17 cellular contexts compared by ENCODE assay signal in genomic region chr5:80987078-80987766, GRCh38. TPM values are rescaled to one million over a fixed set of nuclear protein-coding genes. Genes with fewer than 3 reads are reported as not detected.
DNase-seq lines count a peak whose midpoint lies in the region; ATAC-seq, FAIRE-seq and TF ChIP-seq lines count a peak whose summit lies in the region.
"Had no signal": no experiment of that assay in that cellular context is flagged by ENCODE, and none has a peak within 500 bp of the region (broad histone marks: within the 10 kb centered on the region; RNA-seq: fewer than 3 reads in every experiment).

No MANE protein-coding gene starts in this region.

- H3K27me3 Mint-ChIP-seq in activated CD4-positive, alpha-beta T cell treated with anti-CD3 and anti-CD28 coated beads for 36 hours, result no peaks in the 10 kb centered on the region

- no peak for TF ChIP-seq RAD21 in H1 (IDR thresholded peaks at IDR 0.05 in 1 of 2, conservative IDR thresholded peaks at IDR 0.05 in 1 of 2; ENCODE audit: low read depth in 2 of 2, low read length in 2 of 2)

- no peak overlapping the region for H3K18ac ChIP-seq in H1 (ENCODE audit: extremely low read depth, low read length)

- peaks cover 0 to 2% of the 10 kb centered on the region in 2 experiments; a peak in 2 of 4 replicates for H3K79me2 ChIP-seq in H1 (ENCODE audit: control insufficient read depth in 1 of 2, insufficient read depth in 2 of 2, low read length in 2 of 2)

- no peak overlapping the region for H3K14ac ChIP-seq in H1 (ENCODE audit: insufficient read length)

- intact Hi-C loops in activated CD4-positive, alpha-beta T cell treated with anti-CD3 and anti-CD28 coated beads for 36 hours (cut with DNase I, micrococcal nuclease), result no loop called here
- intact Hi-C loops in gastrocnemius medialis (cut with DNase I; ENCODE audit: low total_unique reads), result no loop called here

- TF ChIP-seq POLR2A in H1 (IDR thresholded peaks at IDR 0.05; ENCODE audit: control extremely low read depth in 1 of 2, low read depth in 2 of 2, low read length in 2 of 2) (no peak), gastrocnemius medialis (IDR thresholded peaks at IDR 0.05) (peak in 1 of 2 donors; percentile 21)

- no peak overlapping the region for H3K4ac ChIP-seq in H1 (replicated peaks; ENCODE audit: insufficient read length, low read depth, low read length)

- H3K27me3 ChIP-seq in H1 (replicated peaks in 1 of 4; ENCODE audit: control insufficient read depth in 3 of 4, extremely low read depth in 1 of 4, insufficient read depth in 3 of 4, low read length in 3 of 4), result no peaks in the 10 kb centered on the region
- no peaks in the 10 kb centered on the region for H3K27me3 ChIP-seq in gastrocnemius medialis
- H3K27me3 ChIP-seq: cardiac muscle cell had no signal

- no peak for DNase-seq in activated CD4-positive, alpha-beta T cell treated with anti-CD3 and anti-CD28 coated beads for 36 hours
- no peak for DNase-seq in activated CD4-positive, alpha-beta T cell treated with anti-CD3 and anti-CD28 coated beads, Interleukin-2, amount 50 U/mL, for 4 hours
- DNase-seq in H1 (ENCODE audit: low read depth in 1 of 2, low spot score in 2 of 2), result no peak
- no peak for DNase-seq in gastrocnemius medialis
- no peak for DNase-seq in GM03348 (ENCODE audit: low spot score)
- DNase-seq: 8988T; activated CD4-positive, alpha-beta T cell treated with anti-CD3 and anti-CD28 coated beads, Interleukin-2, amount 50 U/mL, for 1 hour; C1 segment of cervical spinal cord; DMS79; NCI-H146; stimulated activated CD4-positive, alpha-beta T cell treated with anti-CD3 and anti-CD28 coated beads, Interleukin-4, amount 100 ng/mL, for 24 hours had no signal

- H2BK5ac ChIP-seq in H1 (ENCODE audit: low read depth, low read length), result no peak overlapping the region

- H4K5ac ChIP-seq in H1 (ENCODE audit: insufficient read length, low read depth, low read length), result no peak overlapping the region

- H3K36me3 ChIP-seq in HEK293 (ENCODE audit: control insufficient read depth in 2 of 2, insufficient read depth in 1 of 2, low read length in 2 of 2), result no peaks in the 10 kb centered on the region
- H3K36me3 ChIP-seq in H1 (ENCODE audit: control insufficient read depth in 2 of 4, insufficient read depth in 4 of 4, low read length in 3 of 4), result no peaks in the 10 kb centered on the region
- H3K36me3 ChIP-seq in gastrocnemius medialis, result no peaks in the 10 kb centered on the region
- H3K36me3 ChIP-seq: cardiac muscle cell, thoracic aorta had no signal

- no peak for FAIRE-seq in H1 (lab: Jason Lieb, UNC)
- FAIRE-seq: H54 had no signal

- no peak overlapping the region for H4K91ac ChIP-seq in H1 (replicated peaks; ENCODE audit: insufficient read length, low read length)

- H2BK12ac ChIP-seq in H1 (ENCODE audit: low read depth, low read length), result 0 out of 2 replicates have a peak overlapping the region, but pooled peaks have one; percentile 14

- H4K8ac ChIP-seq in H1 (ENCODE audit: extremely low read depth, insufficient read depth, low read length), result no peak overlapping the region

- peak; percentile 5 for ATAC-seq in activated CD4-positive, alpha-beta T cell treated with anti-CD3 and anti-CD28 coated beads for 36 hours
- peak; percentile 33 to 60 for ATAC-seq in gastrocnemius medialis
- ATAC-seq in HG02870 (IDR thresholded peaks at IDR 0.05; ENCODE audit: unreplicated experiment), result no peak
- ATAC-seq in HG02759 (IDR thresholded peaks at IDR 0.05; ENCODE audit: unreplicated experiment), result no peak

- H3K4me3 ChIP-seq in HEK293 (ENCODE audit: low read depth, low read length), result no peak overlapping the region
- H3K4me3 ChIP-seq in H1 (ENCODE audit: extremely low read depth in 1 of 4, insufficient read depth in 2 of 4, low read depth in 3 of 4, low read length in 4 of 4), result no peak overlapping the region
- peak overlapping the region in 1 of 4 donors; percentile 32 for H3K4me3 ChIP-seq in gastrocnemius medialis
- H3K4me3 ChIP-seq: cardiac muscle cell, thoracic aorta had no signal

- H3K4me1 ChIP-seq in HEK293 (ENCODE audit: control insufficient read depth, insufficient read depth, low read length) (peaks cover 6% of the 10 kb centered on the region), H1 (replicated peaks in 1 of 4; ENCODE audit: control insufficient read depth in 3 of 4, insufficient read depth in 4 of 4, low read length in 3 of 4) (peaks cover 2 to 8% (median 7%) of the 10 kb centered on the region in 4 experiments), gastrocnemius medialis (peaks cover 0 to 4% of the 10 kb centered on the region in 2 donors)

- H2AFZ ChIP-seq in H1 (ENCODE audit: low read length), result no peak overlapping the region

- H3K23ac ChIP-seq in H1 (ENCODE audit: insufficient read length), result no peak overlapping the region

- H3K27ac ChIP-seq in HEK293 (ENCODE audit: extremely low read depth, low read depth, low read length) (no peak overlapping the region), H1 (ENCODE audit: low read depth, low read length) (no peak overlapping the region), gastrocnemius medialis (peak overlapping the region; percentile 51 to 62 (median 59))
- H3K27ac ChIP-seq: cardiac muscle cell had no signal

- no peak overlapping the region for H3K4me3 Mint-ChIP-seq in activated CD4-positive, alpha-beta T cell treated with anti-CD3 and anti-CD28 coated beads for 36 hours

- no peaks in the 10 kb centered on the region for H3K79me1 ChIP-seq in H1 (ENCODE audit: low read depth, low read length)

- 83% methylated on average over 7 of the region's 7 CpGs; no CpG with 5 or more reads in 1 of the 2 experiments for WGBS in H1 (ENCODE audit: extremely low coverage in 1 of 2, insufficient coverage in 1 of 2, insufficient read length in 1 of 2, insufficient replicate concordance in 2 of 2, low coverage in 1 of 2, low lambda C conversion rate in 2 of 2, missing lambda C conversion rate in 1 of 2), 2 experiments

- no peak overlapping the region for H2BK20ac ChIP-seq in H1 (ENCODE audit: low read length)

- CTCF ChIA-PET in activated CD4-positive, alpha-beta T cell treated with anti-CD3 and anti-CD28 coated beads for 36 hours (lab: Charles Lee), result interaction anchor here (0.8 to 2.3 kb wide), 4 partner anchors 10 to 121 kb away, joined by 3 to 13 read pairs (median 4); no protein-coding TSS in a partner anchor
- CTCF ChIA-PET in HEK293 (lab: Yijun Ruan, JAX) (interaction anchor here (0.6 to 1.0 kb wide), 4 partner anchors 178 to 1317 kb away, joined by 3 to 4 read pairs (median 3); no protein-coding TSS in a partner anchor), H1 (lab: Charles Lee; ENCODE audit: partially characterized antibody) (interaction anchor here (0.6 to 1.4 kb wide), 8 partner anchors 12 to 301 kb away, joined by 3 to 7 read pairs (median 3); no protein-coding TSS in a partner anchor)

- no peaks in the 10 kb centered on the region for H3K9me3 Mint-ChIP-seq in activated CD4-positive, alpha-beta T cell treated with anti-CD3 and anti-CD28 coated beads for 36 hours (ENCODE audit: low read depth)

- TF ChIP-seq CTCF in HEK293 (tag by site-specific recombination; IDR thresholded peaks at IDR 0.05), result no peak
- no peak for TF ChIP-seq CTCF in H1 (IDR thresholded peaks at IDR 0.05; ENCODE audit: control extremely low read depth in 1 of 3, insufficient read depth in 1 of 3, low read depth in 1 of 3, low read length in 3 of 3)
- TF ChIP-seq CTCF in gastrocnemius medialis (IDR thresholded peaks at IDR 0.05 in 4 of 5, conservative IDR thresholded peaks at IDR 0.05 in 1 of 5), result no peak

- H2AK5ac ChIP-seq in H1 (ENCODE audit: low read depth, low read length), result no peak overlapping the region

- peaks cover 53% of the 10 kb centered on the region for H3K4me1 Mint-ChIP-seq in activated CD4-positive, alpha-beta T cell treated with anti-CD3 and anti-CD28 coated beads for 36 hours

- no peak overlapping the region for H3K9ac ChIP-seq in H1 (replicated peaks in 1 of 4; ENCODE audit: extremely low read depth in 1 of 4, low read depth in 3 of 4, low read length in 3 of 4)

- no peaks in the 10 kb centered on the region for H3K36me3 Mint-ChIP-seq in activated CD4-positive, alpha-beta T cell treated with anti-CD3 and anti-CD28 coated beads for 36 hours (ENCODE audit: low read depth)

- H3K23me2 ChIP-seq in H1 (ENCODE audit: low read depth, low read length), result no peaks in the 10 kb centered on the region; the same call in 1 of the 2 replicates

- H2BK15ac ChIP-seq in H1 (ENCODE audit: low read length), result no peak overlapping the region

- no peak overlapping the region for H2BK120ac ChIP-seq in H1 (replicated peaks; ENCODE audit: low read depth, low read length)

- H3K9me3 ChIP-seq in HEK293 (ENCODE audit: control insufficient read depth, insufficient read depth, low read depth, low read length) (no peaks in the 10 kb centered on the region), H1 (ENCODE audit: insufficient read depth in 2 of 2, low read depth in 1 of 2, low read length in 1 of 2) (no peaks in the 10 kb centered on the region), gastrocnemius medialis (no peaks in the 10 kb centered on the region)
- H3K9me3 ChIP-seq: thoracic aorta had no signal

- POLR2A ChIA-PET in activated CD4-positive, alpha-beta T cell treated with anti-CD3 and anti-CD28 coated beads for 36 hours (lab: Charles Lee), result interaction anchor here (0.5 to 1.0 kb wide), 5 partner anchors 10 to 120 kb away, joined by 3 to 4 read pairs (median 3); no protein-coding TSS in a partner anchor
- POLR2A ChIA-PET in HEK293 (lab: Yijun Ruan, JAX), result interaction anchor here (0.8 kb wide), 1 partner anchor 10 kb away, joined by 3 read pairs; no protein-coding TSS in a partner anchor
- POLR2A ChIA-PET in H1 (lab: Charles Lee; ENCODE audit: partially characterized antibody), result no interaction called here

- no peak overlapping the region for H3K56ac ChIP-seq in H1 (replicated peaks; ENCODE audit: insufficient read length, low read depth, low read length)

- no peak overlapping the region for H3K4me2 ChIP-seq in H1 (ENCODE audit: insufficient read depth in 1 of 2, low read depth in 2 of 2, low read length in 2 of 2)

- peak overlapping the region; percentile 22 for H3K27ac Mint-ChIP-seq in activated CD4-positive, alpha-beta T cell treated with anti-CD3 and anti-CD28 coated beads for 36 hours

- TF ChIP-seq EP300 in H1 (IDR thresholded peaks at IDR 0.05; ENCODE audit: borderline replicate concordance in 1 of 2, low read depth in 2 of 2, low read length in 2 of 2), result no peak

- H4K20me1 ChIP-seq in H1 (replicated peaks in 1 of 2; ENCODE audit: control insufficient read depth in 1 of 2, insufficient read depth in 2 of 2, low read length in 2 of 2), result no peaks in the 10 kb centered on the region

- in situ Hi-C loops in gastrocnemius medialis (cut with MboI; ENCODE audit: low sequenced_read_pairs in 4 of 4), result no loop called here

RNA-seq across cellular contexts. Expression of gene RASGRF2, which starts 27.1 kb away (rescaled TPM):
- 10 to 100 TPM in 1 of 2 experiments, 1 to 10 TPM in 1; 8.2 to 14.2 TPM for total RNA-seq in activated CD4-positive, alpha-beta T cell treated with anti-CD3 and anti-CD28 coated beads for 36 hours
- 27.7 and 29.5 TPM in 2 replicates for total RNA-seq in H1 (2021; fragmentation: NEBNext Ultra II Directional; extraction: Animal tissue kit (Norgen Biotek cat#: 25700))
- 2.6 and 4.1 TPM in 2 replicates for polyA plus RNA-seq in H1 (2011; rRNA removed)
- polyA plus RNA-seq in H1 (2011; cell fraction: cytosol; rRNA removed), result 4.4 TPM
- polyA plus RNA-seq in H1 (2011; cell fraction: nucleus; rRNA removed), result 7.7 TPM
- 3.4 to 5.4 TPM (median 4.5 TPM) in 4 replicates for polyA plus RNA-seq in H1 (2012, experiment 1 of 2)
- 1.3 TPM for polyA plus RNA-seq in H1 (2012, experiment 2 of 2)
- 13.9 TPM for polyA plus RNA-seq in H1 (2013, experiment 1 of 2)
- 14.2 TPM for polyA plus RNA-seq in H1 (2013, experiment 2 of 2)
- 11.6 and 15.4 TPM in 2 replicates for polyA minus RNA-seq in H1 (2011; rRNA and poly(A)+ RNA removed)
- polyA minus RNA-seq in H1 (2011; cell fraction: cytosol; rRNA and poly(A)+ RNA removed), result 7.6 TPM
- polyA minus RNA-seq in H1 (2011; cell fraction: nucleus; rRNA and poly(A)+ RNA removed), result 22.3 TPM
- 1 to 10 TPM; 3.6 to 6.3 (median 4.8) TPM for total RNA-seq in gastrocnemius medialis

Comparison
In these comparisons a context has a peak if more than half of its experiments do, and no peak if none do; other contexts are left out.
1. ATAC-seq: peak in activated CD4-positive, alpha-beta T cell treated with anti-CD3 and anti-CD28 coated beads for 36 hours (single experiment) and gastrocnemius medialis (2 of 2); none in HG02870 (single experiment) and HG02759 (single experiment).
2. H3K27ac ChIP-seq: peak in gastrocnemius medialis (4 of 4); none in HEK293 (single experiment) and H1 (single experiment).